In genomic region chr1:14891991-14892390, GRCh38 we compare ENCODE assay signal across 26 cellular contexts.
"Had no signal": no experiment of that assay in that cellular context is flagged by ENCODE, and none has a peak within 500 bp of the region (broad histone marks: within the 10 kb centered on the region; RNA-seq: fewer than 3 reads in every experiment).

No MANE protein-coding gene starts in this region.

- H3K27me3 Mint-ChIP-seq: progenitor cell of endocrine pancreas had no signal

- H3K36me3 ChIP-seq: left ventricle myocardium inferior, neutrophil, stomach, thyroid gland, transverse colon, upper lobe of left lung, vagina had no signal

- H3K27ac Mint-ChIP-seq: mesothelial cell of epicardium; natural killer cell; nephron progenitor cell; progenitor cell of endocrine pancreas; stimulated activated naive B cell treated with anti-CD40 and anti-IgM and Interleukin-4, amounts not matched to agents 10 μg/mL and 1 μg/mL and 100 μg/mL, for 72 hours had no signal

- H3K9me3 Mint-ChIP-seq: natural killer cell, nephron progenitor cell had no signal

- H3K4me1 ChIP-seq: left ventricle myocardium inferior, testis had no signal

- H2AFZ ChIP-seq: hepatocyte had no signal

- H3K4me3 ChIP-seq: hepatocyte, left ventricle myocardium inferior, lung, skin epidermis, stomach, testis, thyroid gland, transverse colon, upper lobe of left lung, vagina had no signal

- H3K4me3 Mint-ChIP-seq: mesothelial cell of epicardium; naive B cell; natural killer cell; nephron progenitor cell; stimulated activated naive B cell treated with anti-CD40 and anti-IgM and Interleukin-4, amounts not matched to agents 10 μg/mL and 1 μg/mL and 100 μg/mL, for 72 hours had no signal

- H3K4me1 Mint-ChIP-seq: mesothelial cell of epicardium; naive B cell; natural killer cell; stimulated activated naive B cell treated with anti-CD40 and anti-IgM and Interleukin-4, amounts not matched to agents 10 μg/mL and 1 μg/mL and 100 μg/mL, for 72 hours had no signal

- H3K27ac ChIP-seq: hepatocyte, left ventricle myocardium inferior, neutrophil, skin epidermis, stomach, testis, thyroid gland, transverse colon, upper lobe of left lung, vagina had no signal

- H3K9me3 ChIP-seq: left ventricle myocardium inferior, neutrophil, stomach, testis, thyroid gland, transverse colon, upper lobe of left lung, vagina had no signal

- H3K36me3 Mint-ChIP-seq: mesothelial cell of epicardium; naive B cell; natural killer cell; stimulated activated naive B cell treated with anti-CD40 and anti-IgM and Interleukin-4, amounts not matched to agents 10 μg/mL and 1 μg/mL and 100 μg/mL, for 72 hours had no signal

- H3K4me2 ChIP-seq: hepatocyte had no signal

- H3K27me3 ChIP-seq: hepatocyte, stomach, testis, thyroid gland, transverse colon, upper lobe of left lung, vagina had no signal

- DNase-seq: islet precursor cell; left ventricle myocardium inferior; mesendoderm; naive B cell; natural killer cell; nephron progenitor cell; occipital lobe; right cardiac atrium; stimulated activated CD4-positive, alpha-beta T cell treated with anti-CD3 and anti-CD28 coated beads, Interleukin-12 subunit alpha, Interleukin-12 subunit beta, amount 100 ng/mL, for 4 hours; stimulated activated CD4-positive, alpha-beta T cell treated with anti-CD3 and anti-CD28 coated beads, Interleukin-15, amount 100 ng/mL, for 24 hours; stimulated activated CD4-positive, alpha-beta T cell treated with anti-CD3 and anti-CD28 coated beads, Interleukin-2, amount 100 ng/mL, for 24 hours; stimulated activated CD4-positive, alpha-beta T cell treated with anti-CD3 and anti-CD28 coated beads, Interleukin-4, amount 100 ng/mL, for 1 hour; stimulated activated naive B cell treated with anti-CD40 and anti-IgM and Interleukin-4, amounts not matched to agents 10 μg/mL and 1 μg/mL and 100 μg/mL, for 72 hours; stimulated activated naive CD8-positive, alpha-beta T cell treated with anti-CD3 and anti-CD28 coated beads, Interleukin-15, Interleukin-2, amounts not matched to agents 100 U/mL and 50 U/mL, for 24 hours; stomach; testis; thyroid gland; transverse colon; upper lobe of left lung had no signal

- H3K79me2 ChIP-seq: hepatocyte had no signal
